8 cellular contexts compared by ENCODE assay signal in the genomic region with DNA sequence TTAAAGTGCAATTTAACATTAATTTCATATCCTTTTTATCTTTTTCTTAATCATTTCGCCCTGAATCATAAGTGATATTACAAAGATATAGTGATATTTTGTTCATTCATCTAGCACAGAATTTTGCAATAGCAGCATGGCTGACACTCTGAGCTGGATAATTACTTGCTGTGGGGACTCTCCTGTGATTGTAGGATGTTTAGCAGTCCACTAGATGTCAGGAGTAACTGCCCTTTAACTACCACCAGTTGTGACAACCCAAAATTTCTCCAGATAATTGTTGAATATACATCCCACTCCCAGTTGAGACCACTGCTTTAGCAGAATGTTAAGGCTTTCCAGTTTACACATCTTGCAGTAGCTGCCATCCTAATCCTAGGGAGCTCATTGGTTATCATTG.
DNase-seq lines count a peak whose midpoint lies in the region; ATAC-seq and TF ChIP-seq lines count a peak whose summit lies in the region.

No MANE protein-coding gene starts in this region.

- no peaks in the 10 kb centered on the region for H3K4me1 Mint-ChIP-seq in endothelial cell (ENCODE audit: unreplicated experiment)
- no peaks in the 10 kb centered on the region for H3K4me1 Mint-ChIP-seq in nephron

- H3K4me1 ChIP-seq in OCI-LY3 (ENCODE audit: low read length): peaks cover 12% of the 10 kb centered on the region

- H3K79me2 ChIP-seq in OCI-LY3 (ENCODE audit: low read length): no peaks in the 10 kb centered on the region

- peak; percentile 26 for DNase-seq in COR-L47 (lab: John Stamatoyannopoulos, UW)
- peak; percentile 3 for DNase-seq in endothelial cell (ENCODE audit: low spot score)
- no peak for DNase-seq in C1 segment of cervical spinal cord (lab: John Stamatoyannopoulos, UW)

- H3K9me3 Mint-ChIP-seq in endothelial cell (ENCODE audit: unreplicated experiment) (no peaks in the 10 kb centered on the region), nephron (peaks cover 7% of the 10 kb centered on the region)

- no peak overlapping the region for H3K9ac ChIP-seq in OCI-LY3 (ENCODE audit: low read length)

- ATAC-seq in GM21786 (IDR thresholded peaks at IDR 0.05; ENCODE audit: unreplicated experiment): peak; percentile 64
- ATAC-seq in HG03108 (IDR thresholded peaks at IDR 0.05; ENCODE audit: unreplicated experiment): no peak
- ATAC-seq in GM18867 (IDR thresholded peaks at IDR 0.05; ENCODE audit: unreplicated experiment): no peak

- H3K4me2 ChIP-seq in OCI-LY3 (ENCODE audit: low read length): no peak overlapping the region

- H3K4me3 Mint-ChIP-seq in endothelial cell (ENCODE audit: unreplicated experiment) (no peak overlapping the region), nephron (no peak overlapping the region)

- no peak overlapping the region for H3K27ac ChIP-seq in OCI-LY3 (ENCODE audit: low read length)

- H3K27me3 ChIP-seq in OCI-LY3 (ENCODE audit: low read depth, low read length): no peaks in the 10 kb centered on the region

- H3K36me3 Mint-ChIP-seq in endothelial cell (ENCODE audit: low read depth, unreplicated experiment) (no peaks in the 10 kb centered on the region), nephron (ENCODE audit: low read depth) (no peaks in the 10 kb centered on the region)

- no peak overlapping the region for H3K4me3 ChIP-seq in OCI-LY3 (ENCODE audit: low read length)

- H3K27ac Mint-ChIP-seq in endothelial cell (ENCODE audit: unreplicated experiment) (no peak overlapping the region), nephron (no peak overlapping the region)

- H3K36me3 ChIP-seq in OCI-LY3 (replicated peaks; ENCODE audit: low read depth, low read length): no peaks in the 10 kb centered on the region

- H3K9me3 ChIP-seq in OCI-LY3 (ENCODE audit: insufficient read depth, low read length): no peaks in the 10 kb centered on the region

- TF ChIP-seq CTCF in OCI-LY3 (IDR thresholded peaks at IDR 0.05; ENCODE audit: low read depth, low read length) (peak; percentile 85), endothelial cell (IDR thresholded peaks at IDR 0.05; ENCODE audit: unreplicated experiment) (no peak), nephron (IDR thresholded peaks at IDR 0.05; ENCODE audit: unreplicated experiment in 3 of 3) (peak; percentile 11 to 47 (median 15))

- no peak overlapping the region for H2AFZ ChIP-seq in OCI-LY3 (ENCODE audit: low read depth, low read length)

- no peaks in the 10 kb centered on the region for H3K27me3 Mint-ChIP-seq in endothelial cell (ENCODE audit: unreplicated experiment)
- H3K27me3 Mint-ChIP-seq in nephron (ENCODE audit: low read depth): no peaks in the 10 kb centered on the region

- no peaks in the 10 kb centered on the region for H4K20me1 ChIP-seq in OCI-LY3 (ENCODE audit: insufficient read depth, low read length)

Comparison
In these comparisons a context has a peak if more than half of its experiments do, and no peak if none do; other contexts are left out.
1. DNase-seq: peak in COR-L47 (single experiment) and endothelial cell (single experiment); none in C1 segment of cervical spinal cord (0 of 14).